In the genomic region with DNA sequence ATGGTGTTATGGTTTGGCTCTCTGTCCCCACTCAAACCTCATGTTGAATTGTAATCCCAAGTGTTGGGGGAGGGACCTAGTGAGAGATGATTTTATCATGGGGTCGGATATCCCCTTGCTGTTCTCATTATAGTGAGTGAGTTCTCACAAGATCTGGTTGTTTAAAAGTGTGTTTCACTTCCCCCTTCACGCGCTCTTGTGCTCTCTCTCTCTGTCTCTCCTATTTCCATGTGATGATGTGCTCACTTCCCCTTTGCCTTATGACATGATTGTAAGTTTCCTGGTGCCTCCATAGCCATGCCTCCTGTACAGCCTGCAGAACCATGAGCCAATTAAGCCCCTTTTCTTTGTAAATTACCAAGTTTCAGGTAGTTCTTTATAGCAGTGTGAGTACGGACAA, we compare ENCODE assay signal across 14 cellular contexts.
A peak's percentile ranks its signal among the peaks of the same experiment; 100 is the strongest.
DNase-seq lines count a peak whose midpoint lies in the region; ATAC-seq and TF ChIP-seq lines count a peak whose summit lies in the region.
"Had no signal": no experiment of that assay in that cellular context is flagged by ENCODE, and none has a peak within 500 bp of the region (broad histone marks: within the 10 kb centered on the region; RNA-seq: fewer than 3 reads in every experiment).

No MANE protein-coding gene starts in this region.

- no peak overlapping the region for H2BK12ac ChIP-seq in trophoblast cell (ENCODE audit: low read length)

- no peak overlapping the region for H3K4me3 Mint-ChIP-seq in neural progenitor cell
- H3K4me3 Mint-ChIP-seq: H9, IgD-negative memory B cell had no signal

- H3K27ac ChIP-seq in OCI-LY3 (ENCODE audit: low read length) (peak overlapping the region; percentile 62), neural progenitor cell (no peak overlapping the region), trophoblast cell (ENCODE audit: low read depth, low read length) (no peak overlapping the region), right atrium auricular region (no peak overlapping the region)
- H3K27ac ChIP-seq: esophagus muscularis mucosa had no signal

- H3K27ac Mint-ChIP-seq in neural progenitor cell, result no peak overlapping the region
- H3K27ac Mint-ChIP-seq: activated T-helper 2 cell treated with anti-CD3 and anti-CD28 coated beads, Interferon-gamma antibody, Interleukin-2, Interleukin-4, amounts not matched to agents 10 μg/mL and 5 μg/mL and 100 μg/mL, durations not matched to agents 14 hours and 24 hours and 36 hours; H9; IgD-negative memory B cell had no signal

- peak overlapping the region; percentile 22; the same call in 1 of the 2 replicates for H3K4me2 ChIP-seq in OCI-LY3 (ENCODE audit: low read length)
- no peak overlapping the region for H3K4me2 ChIP-seq in neural progenitor cell
- H3K4me2 ChIP-seq in trophoblast cell (ENCODE audit: low read length), result no peak overlapping the region

- H2BK5ac ChIP-seq in trophoblast cell (ENCODE audit: low read depth, low read length, poor library complexity), result no peak overlapping the region

- no peaks in the 10 kb centered on the region for H3K9me3 Mint-ChIP-seq in neural progenitor cell
- H3K9me3 Mint-ChIP-seq: H9 had no signal

- H3K14ac ChIP-seq in trophoblast cell (ENCODE audit: low read length), result no peak overlapping the region

- intact Hi-C loops in lower leg skin (cut with DNase I; ENCODE audit: low total_unique reads), result no loop called here

- no peak overlapping the region for H4K91ac ChIP-seq in trophoblast cell (ENCODE audit: low read depth, low read length)

- DNase-seq in neural progenitor cell (ENCODE audit: low spot score) (no peak), lower leg skin (ENCODE audit: low spot score in 2 of 2) (no peak), trophoblast cell (no peak), right atrium auricular region (ENCODE audit: low spot score) (no peak)
- DNase-seq: C1 segment of cervical spinal cord, H9, NCI-H2171 had no signal

- H3K27me3 Mint-ChIP-seq in neural progenitor cell (ENCODE audit: insufficient read depth, low read depth), result no peaks in the 10 kb centered on the region
- H3K27me3 Mint-ChIP-seq: IgD-negative memory B cell had no signal

- H3K79me2 ChIP-seq in OCI-LY3 (ENCODE audit: low read length) (no peaks in the 10 kb centered on the region), neural progenitor cell (ENCODE audit: low read depth) (no peaks in the 10 kb centered on the region), trophoblast cell (ENCODE audit: control insufficient read depth, insufficient read depth, low read length, poor library complexity) (no peaks in the 10 kb centered on the region)

- ATAC-seq in GM18867 (IDR thresholded peaks at IDR 0.05; ENCODE audit: unreplicated experiment) (peak; percentile 82), GM21619 (IDR thresholded peaks at IDR 0.05; ENCODE audit: unreplicated experiment) (peak; percentile 68), HG03354 (IDR thresholded peaks at IDR 0.05; ENCODE audit: poor library complexity, severe bottlenecking, unreplicated experiment) (peak; percentile 67)

- H3K4me1 ChIP-seq in OCI-LY3 (ENCODE audit: low read length) (peaks cover 31% of the 10 kb centered on the region), neural progenitor cell (no peaks in the 10 kb centered on the region), trophoblast cell (ENCODE audit: control insufficient read depth in 1 of 2, insufficient read depth in 2 of 2, low read length in 2 of 2) (no peaks in the 10 kb centered on the region), right atrium auricular region (no peaks in the 10 kb centered on the region)
- H3K4me1 ChIP-seq: esophagus muscularis mucosa had no signal

- H2BK120ac ChIP-seq in trophoblast cell (ENCODE audit: insufficient read depth, low read length, poor library complexity), result no peak overlapping the region

- WGBS in lower leg skin, 2 donors, result 72 to 73% methylated on average over 4 of the region's 4 CpGs
- no CpG with 5 or more reads among the region's 4 CpGs for WGBS in trophoblast cell (ENCODE audit: extremely low coverage, insufficient coverage, insufficient read length)

- no peak overlapping the region for H3K23ac ChIP-seq in trophoblast cell (ENCODE audit: low read length)

- H2AFZ ChIP-seq in OCI-LY3 (ENCODE audit: low read depth, low read length), result peak overlapping the region; percentile 80; the same call in 1 of the 2 replicates
- H2AFZ ChIP-seq in neural progenitor cell (replicated peaks), result no peak overlapping the region
- no peak overlapping the region for H2AFZ ChIP-seq in trophoblast cell (ENCODE audit: insufficient read depth, low read length, poor library complexity)

- H3K4me3 ChIP-seq in OCI-LY3 (ENCODE audit: low read length) (peak overlapping the region; percentile 18; the same call in 1 of the 2 replicates), neural progenitor cell (no peak overlapping the region), lower leg skin (ENCODE audit: low read depth, poor library complexity, severe bottlenecking) (no peak overlapping the region), trophoblast cell (ENCODE audit: low read depth, low read length) (no peak overlapping the region), right atrium auricular region (no peak overlapping the region)
- H3K4me3 ChIP-seq: esophagus muscularis mucosa had no signal

- H3K9ac ChIP-seq in OCI-LY3 (ENCODE audit: low read length) (no peak overlapping the region), neural progenitor cell (no peak overlapping the region), trophoblast cell (ENCODE audit: low read length) (no peak overlapping the region)

- no peaks in the 10 kb centered on the region for H3K36me3 Mint-ChIP-seq in neural progenitor cell
- H3K36me3 Mint-ChIP-seq: IgD-negative memory B cell had no signal

- H3F3A ChIP-seq in neural progenitor cell (ENCODE audit: low read depth), result no peaks in the 10 kb centered on the region

- no peak overlapping the region for H4K12ac ChIP-seq in trophoblast cell (ENCODE audit: low read depth, low read length)

- H4K8ac ChIP-seq in trophoblast cell (ENCODE audit: low read depth, low read length), result no peak overlapping the region

- H3K4me1 Mint-ChIP-seq in neural progenitor cell, result no peaks in the 10 kb centered on the region
- H3K4me1 Mint-ChIP-seq: H9 had no signal

- H3K27me3 ChIP-seq in OCI-LY3 (ENCODE audit: low read depth, low read length) (no peaks in the 10 kb centered on the region), neural progenitor cell (no peaks in the 10 kb centered on the region), trophoblast cell (ENCODE audit: insufficient read depth, low read length) (no peaks in the 10 kb centered on the region), right atrium auricular region (no peaks in the 10 kb centered on the region)
- H3K27me3 ChIP-seq: esophagus muscularis mucosa had no signal

- no peak overlapping the region for H3K4ac ChIP-seq in trophoblast cell (ENCODE audit: low read depth, low read length)

- peaks cover 15% of the 10 kb centered on the region for H3K36me3 ChIP-seq in OCI-LY3 (replicated peaks; ENCODE audit: low read depth, low read length)
- H3K36me3 ChIP-seq in neural progenitor cell, result no peaks in the 10 kb centered on the region
- no peaks in the 10 kb centered on the region for H3K36me3 ChIP-seq in trophoblast cell (ENCODE audit: control insufficient read depth in 1 of 2, insufficient read depth in 2 of 2, low read length in 2 of 2)
- H3K36me3 ChIP-seq in right atrium auricular region, result no peaks in the 10 kb centered on the region
- H3K36me3 ChIP-seq: esophagus muscularis mucosa had no signal

- no peak overlapping the region for H2AK5ac ChIP-seq in trophoblast cell (ENCODE audit: low read length)

- no peaks in the 10 kb centered on the region for H3K79me1 ChIP-seq in trophoblast cell (ENCODE audit: low read length)

- H3K9me3 ChIP-seq in OCI-LY3 (ENCODE audit: insufficient read depth, low read length) (peaks cover 12% of the 10 kb centered on the region), neural progenitor cell (ENCODE audit: low read depth) (no peaks in the 10 kb centered on the region), trophoblast cell (ENCODE audit: insufficient read depth, low read depth, low read length) (no peaks in the 10 kb centered on the region), right atrium auricular region (no peaks in the 10 kb centered on the region)
- H3K9me3 ChIP-seq: esophagus muscularis mucosa had no signal

- no peak for TF ChIP-seq POLR2A in lower leg skin (IDR thresholded peaks at IDR 0.05)

- TF ChIP-seq CTCF in OCI-LY3 (IDR thresholded peaks at IDR 0.05; ENCODE audit: low read depth, low read length), result no peak
- TF ChIP-seq CTCF in neural progenitor cell (IDR thresholded peaks at IDR 0.05), result no peak
- no peak for TF ChIP-seq CTCF in lower leg skin (IDR thresholded peaks at IDR 0.05)
- no peak for TF ChIP-seq CTCF in right atrium auricular region (IDR thresholded peaks at IDR 0.05)

- no peaks in the 10 kb centered on the region for H4K20me1 ChIP-seq in OCI-LY3 (ENCODE audit: insufficient read depth, low read length)
- H4K20me1 ChIP-seq in neural progenitor cell (ENCODE audit: low read depth), result no peaks in the 10 kb centered on the region

- H3K18ac ChIP-seq in trophoblast cell (ENCODE audit: low read length), result no peak overlapping the region
